Comparison of ENCODE assay signal across 9 cellular contexts in the genomic region with DNA sequence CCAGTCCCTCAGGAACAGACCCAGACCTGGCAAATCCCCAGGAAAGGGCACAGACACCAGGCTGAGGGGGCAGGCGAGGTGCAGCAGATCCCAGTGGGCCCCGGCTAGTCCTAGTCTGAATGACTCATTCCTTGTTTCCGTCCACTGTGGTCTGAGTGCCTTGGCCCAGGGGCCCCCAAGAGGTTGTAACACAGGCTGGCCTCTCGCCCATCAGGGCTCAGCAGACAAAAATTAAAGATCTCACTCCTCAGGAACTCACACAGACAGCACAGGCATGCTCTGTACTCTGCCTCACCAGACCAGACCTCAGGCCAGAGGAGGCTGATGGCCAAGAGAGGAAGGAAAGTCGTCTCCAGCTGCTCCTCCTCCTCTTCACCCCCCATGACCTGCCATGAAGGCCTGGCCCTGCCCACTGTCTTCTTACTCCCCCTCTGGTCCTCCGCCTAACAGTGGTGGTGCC. TPM values are rescaled to one million over a fixed set of nuclear protein-coding genes. Genes with fewer than 3 reads are reported as not detected.
DNase-seq lines count a peak whose midpoint lies in the region; ATAC-seq and TF ChIP-seq lines count a peak whose summit lies in the region.
"Had no signal": no experiment of that assay in that cellular context is flagged by ENCODE, and none has a peak within 500 bp of the region (broad histone marks: within the 10 kb centered on the region; RNA-seq: fewer than 3 reads in every experiment).

No MANE protein-coding gene starts in this region.

- no peaks in the 10 kb centered on the region for H3K9me3 Mint-ChIP-seq in stimulated activated naive CD8-positive, alpha-beta T cell treated with anti-CD3 and anti-CD28 coated beads, Interleukin-15, Interleukin-2, amounts not matched to agents 100 ng/mL and 50 ng/mL, for 24 hours
- H3K9me3 Mint-ChIP-seq in stimulated activated naive CD8-positive, alpha-beta T cell treated with anti-CD3 and anti-CD28 coated beads, Interleukin-15, amount 100 ng/mL, for 72 hours = no peaks in the 10 kb centered on the region
- H3K9me3 Mint-ChIP-seq in memory B cell = no peaks in the 10 kb centered on the region

- peak overlapping the region; percentile 47 for H3K27ac ChIP-seq in colonic mucosa

- H3K9me3 ChIP-seq in colonic mucosa = no peaks in the 10 kb centered on the region

- TF ChIP-seq CTCF in colonic mucosa (IDR thresholded peaks at IDR 0.05) = no peak

- peaks cover 65% of the 10 kb centered on the region for H3K4me1 Mint-ChIP-seq in stimulated activated naive CD8-positive, alpha-beta T cell treated with anti-CD3 and anti-CD28 coated beads, Interleukin-15, Interleukin-2, amounts not matched to agents 100 ng/mL and 50 ng/mL, for 24 hours (ENCODE audit: low read depth)
- H3K4me1 Mint-ChIP-seq in stimulated activated naive CD8-positive, alpha-beta T cell treated with anti-CD3 and anti-CD28 coated beads, Interleukin-15, amount 100 ng/mL, for 72 hours = peaks cover 67% of the 10 kb centered on the region
- H3K4me1 Mint-ChIP-seq in memory B cell = peaks cover 33% of the 10 kb centered on the region

- no peak for ATAC-seq in stimulated activated naive CD8-positive, alpha-beta T cell treated with anti-CD3 and anti-CD28 coated beads, Interleukin-15, amount 100 ng/mL, for 72 hours
- no peak for ATAC-seq in memory B cell (ENCODE audit: low read depth)
- no peak for ATAC-seq in GM19467 (IDR thresholded peaks at IDR 0.05; ENCODE audit: unreplicated experiment)
- ATAC-seq in GM18520 (IDR thresholded peaks at IDR 0.05; ENCODE audit: unreplicated experiment) = no peak

- no peaks in the 10 kb centered on the region for H3K36me3 Mint-ChIP-seq in stimulated activated naive CD8-positive, alpha-beta T cell treated with anti-CD3 and anti-CD28 coated beads, Interleukin-15, Interleukin-2, amounts not matched to agents 100 ng/mL and 50 ng/mL, for 24 hours (ENCODE audit: low read depth)
- H3K36me3 Mint-ChIP-seq in memory B cell = no peaks in the 10 kb centered on the region

- H3K36me3 ChIP-seq in colonic mucosa = no peaks in the 10 kb centered on the region

- DNase-seq in stimulated activated naive CD8-positive, alpha-beta T cell treated with anti-CD3 and anti-CD28 coated beads, Interleukin-15, amount 100 ng/mL, for 72 hours = no peak
- DNase-seq in colonic mucosa (peak; percentile 40), memory B cell (ENCODE audit: low spot score in 2 of 2) (no peak), NCI-H128 (lab: John Stamatoyannopoulos, UW; ENCODE audit: unreplicated experiment) (no peak), NCI-H774 (lab: John Stamatoyannopoulos, UW) (no peak)
- DNase-seq: NCI-H2081 had no signal

- H3K27me3 ChIP-seq in colonic mucosa = no peaks in the 10 kb centered on the region

- peaks cover 7% of the 10 kb centered on the region for H3K4me1 ChIP-seq in colonic mucosa

- intact Hi-C loops in colonic mucosa (cut with DNase I) = no loop called here

- H3K27ac Mint-ChIP-seq in stimulated activated naive CD8-positive, alpha-beta T cell treated with anti-CD3 and anti-CD28 coated beads, Interleukin-15, Interleukin-2, amounts not matched to agents 100 ng/mL and 50 ng/mL, for 24 hours = peak overlapping the region; percentile 83
- peak overlapping the region in 1 of 2 donors; percentile 16 for H3K27ac Mint-ChIP-seq in stimulated activated naive CD8-positive, alpha-beta T cell treated with anti-CD3 and anti-CD28 coated beads, Interleukin-15, amount 100 ng/mL, for 72 hours
- H3K27ac Mint-ChIP-seq in memory B cell = no peak overlapping the region

- H3K4me3 ChIP-seq in colonic mucosa = no peak overlapping the region

- no peak overlapping the region for H3K9ac ChIP-seq in colonic mucosa (ENCODE audit: low read depth in 2 of 2, low read length in 2 of 2)

- peak overlapping the region; percentile 0 for H3K4me3 Mint-ChIP-seq in stimulated activated naive CD8-positive, alpha-beta T cell treated with anti-CD3 and anti-CD28 coated beads, Interleukin-15, Interleukin-2, amounts not matched to agents 100 ng/mL and 50 ng/mL, for 24 hours
- peak overlapping the region in 1 of 2 donors; percentile 58 for H3K4me3 Mint-ChIP-seq in stimulated activated naive CD8-positive, alpha-beta T cell treated with anti-CD3 and anti-CD28 coated beads, Interleukin-15, amount 100 ng/mL, for 72 hours
- H3K4me3 Mint-ChIP-seq in memory B cell = peak overlapping the region; percentile 16

- peaks cover 32% of the 10 kb centered on the region for H3K27me3 Mint-ChIP-seq in stimulated activated naive CD8-positive, alpha-beta T cell treated with anti-CD3 and anti-CD28 coated beads, Interleukin-15, Interleukin-2, amounts not matched to agents 100 ng/mL and 50 ng/mL, for 24 hours
- peaks cover 16% of the 10 kb centered on the region for H3K27me3 Mint-ChIP-seq in stimulated activated naive CD8-positive, alpha-beta T cell treated with anti-CD3 and anti-CD28 coated beads, Interleukin-15, amount 100 ng/mL, for 72 hours
- peaks cover 12% of the 10 kb centered on the region for H3K27me3 Mint-ChIP-seq in memory B cell

RNA-seq across cellular contexts. Expression of gene LTBP2, which starts 7.7 kb away (rescaled TPM):
- 1 to 10 TPM; 1.9 to 3.7 TPM for total RNA-seq in colonic mucosa
